31 cellular contexts compared by ENCODE assay signal in the genomic region with DNA sequence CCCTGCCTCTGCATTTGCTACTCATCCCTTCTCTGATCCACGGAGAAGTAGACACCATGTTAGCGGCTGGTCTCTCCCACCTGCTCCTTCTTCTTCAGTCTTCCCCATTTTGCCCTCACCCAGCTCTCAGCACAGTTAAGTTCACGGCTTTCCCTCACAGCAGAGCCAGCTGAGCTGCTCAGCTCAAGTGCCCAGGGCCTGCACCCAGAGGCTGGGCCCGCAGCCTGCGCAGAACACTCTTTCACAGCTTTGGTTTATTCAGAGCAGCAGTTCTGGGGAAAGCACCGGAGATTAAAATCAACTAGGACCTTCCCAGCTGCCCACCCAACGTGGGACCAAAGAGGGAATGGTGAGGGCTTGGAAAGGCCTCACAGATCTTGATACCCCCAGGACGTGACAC. TPM values are rescaled to one million over a fixed set of nuclear protein-coding genes. Genes with fewer than 3 reads are reported as not detected.
DNase-seq lines count a peak whose midpoint lies in the region; FAIRE-seq and TF ChIP-seq lines count a peak whose summit lies in the region.
"Had no signal": no experiment of that assay in that cellular context is flagged by ENCODE, and none has a peak within 500 bp of the region (broad histone marks: within the 10 kb centered on the region; RNA-seq: fewer than 3 reads in every experiment).

No MANE protein-coding gene starts in this region.

- H2BK120ac ChIP-seq in H1 (replicated peaks; ENCODE audit: low read depth, low read length) (no peak overlapping the region), trophoblast cell (ENCODE audit: insufficient read depth, low read length, poor library complexity) (no peak overlapping the region)

- H3K79me2 ChIP-seq in H1 (ENCODE audit: control insufficient read depth in 1 of 2, insufficient read depth in 2 of 2, low read length in 2 of 2) (no peaks in the 10 kb centered on the region), trophoblast cell (ENCODE audit: control insufficient read depth, insufficient read depth, low read length, poor library complexity) (no peaks in the 10 kb centered on the region)

- H2BK12ac ChIP-seq in H1 (ENCODE audit: low read depth, low read length), result no peak overlapping the region
- peak overlapping the region; percentile 72 for H2BK12ac ChIP-seq in trophoblast cell (ENCODE audit: low read length)

- H3K18ac ChIP-seq in H1 (ENCODE audit: extremely low read depth, low read length) (no peak overlapping the region), trophoblast cell (ENCODE audit: low read length) (no peak overlapping the region)

- H4K12ac ChIP-seq in trophoblast cell (ENCODE audit: low read depth, low read length), result no peak overlapping the region

- H4K91ac ChIP-seq in H1 (replicated peaks; ENCODE audit: insufficient read length, low read length) (no peak overlapping the region), trophoblast cell (ENCODE audit: low read depth, low read length) (peak overlapping the region; percentile 72)

- no TSS peak for BruUV-seq in MCF 10A (replicated peaks; lab: Mats Ljungman, UMichigan)

- H3K4me3 ChIP-seq in breast epithelium (no peak overlapping the region), H1 (ENCODE audit: extremely low read depth in 1 of 4, insufficient read depth in 2 of 4, low read depth in 3 of 4, low read length in 4 of 4) (no peak overlapping the region), trophoblast cell (ENCODE audit: low read depth, low read length) (no peak overlapping the region)
- H3K4me3 ChIP-seq: BLaER1, GM12878 had no signal

- H3K79me1 ChIP-seq in H1 (ENCODE audit: low read depth, low read length) (no peaks in the 10 kb centered on the region; the same call in 1 of the 2 replicates), trophoblast cell (ENCODE audit: low read length) (peaks cover 16% of the 10 kb centered on the region)

- intact Hi-C loops in MCF 10A (cut with micrococcal nuclease), result no loop called here
- intact Hi-C loops in breast epithelium (cut with DNase I; ENCODE audit: low total_unique reads), result loop anchor here (5.0 kb wide), 1 partner anchor 250 kb away; no protein-coding TSS in a partner anchor

- H4K20me1 ChIP-seq in H1 (replicated peaks in 1 of 2; ENCODE audit: control insufficient read depth in 1 of 2, insufficient read depth in 2 of 2, low read length in 2 of 2), result no peaks in the 10 kb centered on the region
- H4K20me1 ChIP-seq: BLaER1 had no signal

- no peak overlapping the region for H3K9ac ChIP-seq in H1 (replicated peaks in 1 of 4; ENCODE audit: extremely low read depth in 1 of 4, low read depth in 3 of 4, low read length in 3 of 4)
- H3K9ac ChIP-seq in trophoblast cell (ENCODE audit: low read length), result no peak overlapping the region
- H3K9ac ChIP-seq: BLaER1 had no signal

- TF ChIP-seq RAD21 in H1 (IDR thresholded peaks at IDR 0.05 in 1 of 2, conservative IDR thresholded peaks at IDR 0.05 in 1 of 2; ENCODE audit: low read depth in 2 of 2, low read length in 2 of 2), result no peak

- no peaks in the 10 kb centered on the region for H3K27me3 Mint-ChIP-seq in MCF 10A (ENCODE audit: insufficient read depth, unreplicated experiment)

- H3K4me1 ChIP-seq in breast epithelium, result no peaks in the 10 kb centered on the region
- no peaks in the 10 kb centered on the region for H3K4me1 ChIP-seq in H1 (replicated peaks in 1 of 4; ENCODE audit: control insufficient read depth in 3 of 4, insufficient read depth in 4 of 4, low read length in 3 of 4)
- H3K4me1 ChIP-seq in trophoblast cell (ENCODE audit: control insufficient read depth in 1 of 2, insufficient read depth in 2 of 2, low read length in 2 of 2), result peaks cover 0 to 5% of the 10 kb centered on the region in 2 experiments
- H3K4me1 ChIP-seq: BE2C had no signal

- H3K9me3 ChIP-seq in breast epithelium (no peaks in the 10 kb centered on the region), H1 (ENCODE audit: insufficient read depth in 2 of 2, low read depth in 1 of 2, low read length in 1 of 2) (no peaks in the 10 kb centered on the region), trophoblast cell (ENCODE audit: insufficient read depth, low read depth, low read length) (no peaks in the 10 kb centered on the region)
- H3K9me3 ChIP-seq: BE2C, BLaER1 had no signal

- no peak overlapping the region for H2BK15ac ChIP-seq in H1 (ENCODE audit: low read length)

- H3K4me2 ChIP-seq in H1 (ENCODE audit: insufficient read depth in 1 of 2, low read depth in 2 of 2, low read length in 2 of 2), result no peak overlapping the region
- H3K4me2 ChIP-seq in trophoblast cell (ENCODE audit: low read length), result no peak overlapping the region
- H3K4me2 ChIP-seq: BLaER1 had no signal

- H3K36me3 Mint-ChIP-seq in MCF 10A (ENCODE audit: insufficient read depth, unreplicated experiment), result no peaks in the 10 kb centered on the region
- H3K36me3 Mint-ChIP-seq: CD14-positive monocyte; CD4-positive, alpha-beta memory T cell; CD4-positive, CD25-positive, alpha-beta regulatory T cell had no signal

- H3K36me3 ChIP-seq in breast epithelium, result no peaks in the 10 kb centered on the region
- no peaks in the 10 kb centered on the region for H3K36me3 ChIP-seq in H1 (ENCODE audit: control insufficient read depth in 2 of 4, insufficient read depth in 4 of 4, low read length in 3 of 4)
- no peaks in the 10 kb centered on the region for H3K36me3 ChIP-seq in trophoblast cell (ENCODE audit: control insufficient read depth in 1 of 2, insufficient read depth in 2 of 2, low read length in 2 of 2)
- H3K36me3 ChIP-seq: BE2C, BLaER1 had no signal

- H3K27me3 ChIP-seq in breast epithelium (no peaks in the 10 kb centered on the region), H1 (replicated peaks in 1 of 4; ENCODE audit: control insufficient read depth in 3 of 4, extremely low read depth in 1 of 4, insufficient read depth in 3 of 4, low read length in 3 of 4) (no peaks in the 10 kb centered on the region; a peak in 1 of 7 replicates), trophoblast cell (ENCODE audit: insufficient read depth, low read length) (no peaks in the 10 kb centered on the region)
- H3K27me3 ChIP-seq: BE2C, BLaER1 had no signal

- no peak overlapping the region for H4K8ac ChIP-seq in H1 (ENCODE audit: extremely low read depth, insufficient read depth, low read length)
- H4K8ac ChIP-seq in trophoblast cell (ENCODE audit: low read depth, low read length), result no peak overlapping the region

- no peak overlapping the region for H3K4ac ChIP-seq in H1 (replicated peaks; ENCODE audit: insufficient read length, low read depth, low read length)
- H3K4ac ChIP-seq in trophoblast cell (ENCODE audit: low read depth, low read length), result no peak overlapping the region

- H2AFZ ChIP-seq in H1 (ENCODE audit: low read length) (no peak overlapping the region), trophoblast cell (ENCODE audit: insufficient read depth, low read length, poor library complexity) (no peak overlapping the region)

- H3K14ac ChIP-seq in H1 (ENCODE audit: insufficient read length) (no peak overlapping the region), trophoblast cell (ENCODE audit: low read length) (peak overlapping the region; percentile 10)

- TF ChIP-seq POLR2A in breast epithelium (IDR thresholded peaks at IDR 0.05) (no peak), H1 (IDR thresholded peaks at IDR 0.05; ENCODE audit: control extremely low read depth in 1 of 2, low read depth in 2 of 2, low read length in 2 of 2) (no peak)

- H2BK5ac ChIP-seq in H1 (ENCODE audit: low read depth, low read length) (no peak overlapping the region), trophoblast cell (ENCODE audit: low read depth, low read length, poor library complexity) (no peak overlapping the region)

- H3K56ac ChIP-seq in H1 (replicated peaks; ENCODE audit: insufficient read length, low read depth, low read length), result no peak overlapping the region

- TF ChIP-seq CTCF in MCF 10A (IDR thresholded peaks at IDR 0.05; ENCODE audit: unreplicated experiment), result no peak
- no peak for TF ChIP-seq CTCF in breast epithelium (IDR thresholded peaks at IDR 0.05)
- TF ChIP-seq CTCF in H1 (IDR thresholded peaks at IDR 0.05; ENCODE audit: control extremely low read depth in 1 of 3, insufficient read depth in 1 of 3, low read depth in 1 of 3, low read length in 3 of 3), result no peak
- no peak for TF ChIP-seq CTCF in RWPE1 (conservative IDR thresholded peaks at IDR 0.05; ENCODE audit: low read depth)

- FAIRE-seq in H1 (lab: Jason Lieb, UNC), result no peak
- FAIRE-seq: A204.1, GM12878, GM12892, GM18507 had no signal

- H3K9me3 Mint-ChIP-seq in MCF 10A (ENCODE audit: unreplicated experiment), result no peaks in the 10 kb centered on the region
- H3K9me3 Mint-ChIP-seq: CD4-positive, alpha-beta memory T cell; CD4-positive, CD25-positive, alpha-beta regulatory T cell; CD8-positive, alpha-beta memory T cell had no signal

- H4K5ac ChIP-seq in H1 (ENCODE audit: insufficient read length, low read depth, low read length), result no peak overlapping the region

- DNase-seq in MCF 10A (ENCODE audit: unreplicated experiment), result no peak
- DNase-seq in breast epithelium (ENCODE audit: low spot score in 2 of 2), result no peak
- DNase-seq in H1 (ENCODE audit: low read depth in 1 of 2, low spot score in 2 of 2), result no peak
- no peak for DNase-seq in trophoblast cell
- DNase-seq in RWPE1 (ENCODE audit: low spot score), result no peak
- no peak for DNase-seq in NCI-H510A treated with DMSO at 0.1 percent for 48 hours (lab: John Stamatoyannopoulos, UW)
- DNase-seq in NCI-H1930 (lab: John Stamatoyannopoulos, UW), result no peak
- DNase-seq: 8988T; ACHN; BE2C; C1 segment of cervical spinal cord; CD4-positive, alpha-beta memory T cell; CD4-positive, CD25-positive, alpha-beta regulatory T cell; CD8-positive, alpha-beta memory T cell; COR-L47; DMS 273 treated with DMSO at 0.1 percent for 48 hours; DMS53; DMS79; DND-41; EL; GDM1 had no signal

- H2BK20ac ChIP-seq in H1 (ENCODE audit: low read length), result 0 out of 2 replicates have a peak overlapping the region, but pooled peaks have one; percentile 21

- WGBS in H1 (ENCODE audit: extremely low coverage in 1 of 2, insufficient coverage in 1 of 2, insufficient read length in 1 of 2, insufficient replicate concordance in 2 of 2, low coverage in 1 of 2, low lambda C conversion rate in 2 of 2, missing lambda C conversion rate in 1 of 2), 2 experiments, result 91% methylated on average over 8 of the region's 8 CpGs; no CpG with 5 or more reads in 1 of the 2 experiments
- no CpG with 5 or more reads among the region's 8 CpGs for WGBS in trophoblast cell (ENCODE audit: extremely low coverage, insufficient coverage, insufficient read length)

- no peak overlapping the region for H2AK5ac ChIP-seq in H1 (ENCODE audit: low read depth, low read length)
- peak overlapping the region; percentile 74 for H2AK5ac ChIP-seq in trophoblast cell (ENCODE audit: low read length)

- no peak overlapping the region for H3K27ac ChIP-seq in breast epithelium
- no peak overlapping the region for H3K27ac ChIP-seq in H1 (ENCODE audit: low read depth, low read length)
- H3K27ac ChIP-seq in trophoblast cell (ENCODE audit: low read depth, low read length), result no peak overlapping the region
- no peak overlapping the region for H3K27ac ChIP-seq in RWPE1
- H3K27ac ChIP-seq: BLaER1 had no signal

- H3K27ac Mint-ChIP-seq in MCF 10A (ENCODE audit: low read depth, unreplicated experiment), result peak overlapping the region; percentile 29
- H3K27ac Mint-ChIP-seq: CD4-positive, alpha-beta memory T cell; CD4-positive, CD25-positive, alpha-beta regulatory T cell had no signal

- no peak for TF ChIP-seq EP300 in H1 (IDR thresholded peaks at IDR 0.05; ENCODE audit: borderline replicate concordance in 1 of 2, low read depth in 2 of 2, low read length in 2 of 2)

- no peak overlapping the region for H3K4me3 Mint-ChIP-seq in MCF 10A (ENCODE audit: unreplicated experiment)
- H3K4me3 Mint-ChIP-seq: CD14-positive monocyte; CD4-positive, alpha-beta memory T cell; CD4-positive, CD25-positive, alpha-beta regulatory T cell; CD8-positive, alpha-beta memory T cell had no signal

- no peaks in the 10 kb centered on the region for H3K23me2 ChIP-seq in H1 (ENCODE audit: low read depth, low read length)

- CTCF ChIA-PET in MCF 10A (lab: Yijun Ruan, JAX) (interaction anchor here (1.2 kb wide), 2 partner anchors 9 to 39 kb away, joined by 3 to 4 read pairs; no protein-coding TSS in a partner anchor), H1 (lab: Charles Lee; ENCODE audit: partially characterized antibody) (interaction anchor here (0.7 to 2.9 kb wide), 5 partner anchors 18 to 142 kb away, joined by 3 to 9 read pairs (median 3); no protein-coding TSS in a partner anchor), RWPE1 (lab: Yijun Ruan, JAX) (no interaction called here)

- POLR2A ChIA-PET in MCF 10A (lab: Yijun Ruan, JAX), result no interaction called here
- POLR2A ChIA-PET in H1 (lab: Charles Lee; ENCODE audit: partially characterized antibody), result interaction anchor here (1.0 to 1.4 kb wide), 2 partner anchors 8 to 13 kb away, joined by 3 read pairs; no protein-coding TSS in a partner anchor
- POLR2A ChIA-PET in RWPE1 (lab: Yijun Ruan, JAX; ENCODE audit: low non-redundant PET), result no interaction called here

- H3K23ac ChIP-seq in H1 (ENCODE audit: insufficient read length), result no peak overlapping the region
- no peak overlapping the region for H3K23ac ChIP-seq in trophoblast cell (ENCODE audit: low read length)

- peaks cover 8% of the 10 kb centered on the region for H3K4me1 Mint-ChIP-seq in MCF 10A (ENCODE audit: insufficient read depth, unreplicated experiment)
- H3K4me1 Mint-ChIP-seq: CD14-positive monocyte; CD4-positive, alpha-beta memory T cell; CD4-positive, CD25-positive, alpha-beta regulatory T cell had no signal

RNA-seq across cellular contexts. Expression of a gene that starts 38.3 kb away (rescaled TPM):
- 11.9 and 13.7 TPM in 2 replicates for total RNA-seq in MCF 10A (2022)
- 1 to 10 TPM; 1.3 to 6.3 (median 2.3) TPM for total RNA-seq in breast epithelium
- 8.1 and 9.8 TPM in 2 replicates for total RNA-seq in H1 (2021; fragmentation: NEBNext Ultra II Directional; extraction: Animal tissue kit (Norgen Biotek cat#: 25700))
- 5.7 and 7.7 TPM in 2 replicates for polyA plus RNA-seq in H1 (2011; rRNA removed)
- 8.6 TPM for polyA plus RNA-seq in H1 (2011; cell fraction: cytosol; rRNA removed)
- 9.3 TPM for polyA plus RNA-seq in H1 (2011; cell fraction: nucleus; rRNA removed)
- 7.5 to 8.3 TPM (median 8.1 TPM) in 4 replicates for polyA plus RNA-seq in H1 (2012, experiment 1 of 2)
- polyA plus RNA-seq in H1 (2012, experiment 2 of 2), result 8.6 TPM
- polyA plus RNA-seq in H1 (2013, experiment 1 of 2), result 5.7 TPM
- polyA plus RNA-seq in H1 (2013, experiment 2 of 2), result 5.4 TPM
- 4.1 and 5.1 TPM in 2 replicates for polyA minus RNA-seq in H1 (2011; rRNA and poly(A)+ RNA removed)
- 5.7 TPM for polyA minus RNA-seq in H1 (2011; cell fraction: cytosol; rRNA and poly(A)+ RNA removed)
- polyA minus RNA-seq in H1 (2011; cell fraction: nucleus; rRNA and poly(A)+ RNA removed), result 6.7 TPM
- 138 and 141 TPM in 2 replicates for polyA plus RNA-seq in trophoblast cell (2013)
- total RNA-seq: G401 had no signal

RNA-seq across cellular contexts. Expression of a gene that starts 41.9 kb away (rescaled TPM):
- total RNA-seq in MCF 10A (2022), result not detected in 2 replicates
- not detected for total RNA-seq in breast epithelium
- total RNA-seq in H1 (2021; fragmentation: NEBNext Ultra II Directional; extraction: Animal tissue kit (Norgen Biotek cat#: 25700)), result 0.13 and 0.29 TPM in 2 replicates
- 0.16 and 0.23 TPM in 2 replicates for polyA plus RNA-seq in H1 (2011; rRNA removed)
- 0.18 TPM for polyA plus RNA-seq in H1 (2011; cell fraction: cytosol; rRNA removed)
- 0.11 TPM for polyA plus RNA-seq in H1 (2011; cell fraction: nucleus; rRNA removed)
- polyA plus RNA-seq in H1 (2012, experiment 1 of 2), result 0.10 to 0.42 TPM (median 0.17 TPM) in 4 replicates
- polyA plus RNA-seq in H1 (2012, experiment 2 of 2), result 0.04 TPM
- polyA plus RNA-seq in H1 (2013, experiment 1 of 2), result 0.06 TPM
- polyA plus RNA-seq in H1 (2013, experiment 2 of 2), result 0.04 TPM
- 0.79 and 0.88 TPM in 2 replicates for polyA minus RNA-seq in H1 (2011; rRNA and poly(A)+ RNA removed)
- 0.37 TPM for polyA minus RNA-seq in H1 (2011; cell fraction: cytosol; rRNA and poly(A)+ RNA removed)
- polyA minus RNA-seq in H1 (2011; cell fraction: nucleus; rRNA and poly(A)+ RNA removed), result 0.60 TPM
- polyA plus RNA-seq in trophoblast cell (2013), result 0.07 and 0.22 TPM in 2 replicates
- total RNA-seq: A673; CD4-positive, alpha-beta memory T cell; CD4-positive, CD25-positive, alpha-beta regulatory T cell; CD8-positive, alpha-beta memory T cell; Daoy; G401 had no signal
- polyA plus RNA-seq: AG04450; CD14-positive monocyte; CD4-positive, alpha-beta memory T cell; CD4-positive, CD25-positive, alpha-beta regulatory T cell; CD8-positive, alpha-beta memory T cell had no signal

RNA-seq across cellular contexts. Expression of a gene that starts 53.4 kb away (rescaled TPM):
- total RNA-seq in MCF 10A (2022) (4.2 and 8.0 TPM in 2 replicates), breast epithelium (10 to 100 TPM; 10.7 to 14.8 (median 10.8) TPM)
- 0.57 and 0.78 TPM in 2 replicates for total RNA-seq in H1 (2021; fragmentation: NEBNext Ultra II Directional; extraction: Animal tissue kit (Norgen Biotek cat#: 25700))
- 0.27 and 0.39 TPM in 2 replicates for polyA plus RNA-seq in H1 (2011; rRNA removed)
- polyA plus RNA-seq in H1 (2011; cell fraction: cytosol; rRNA removed), result 0.56 TPM
- polyA plus RNA-seq in H1 (2011; cell fraction: nucleus; rRNA removed), result 0.43 TPM
- 0.42 to 0.69 TPM (median 0.55 TPM) in 4 replicates for polyA plus RNA-seq in H1 (2012, experiment 1 of 2)
- polyA plus RNA-seq in H1 (2012, experiment 2 of 2), result 0.08 TPM
- 0.28 TPM for polyA plus RNA-seq in H1 (2013, experiment 1 of 2)
- polyA plus RNA-seq in H1 (2013, experiment 2 of 2), result 0.29 TPM
- 0.63 and 0.73 TPM in 2 replicates for polyA minus RNA-seq in H1 (2011; rRNA and poly(A)+ RNA removed)
- polyA minus RNA-seq in H1 (2011; cell fraction: cytosol; rRNA and poly(A)+ RNA removed), result 0.51 TPM
- polyA minus RNA-seq in H1 (2011; cell fraction: nucleus; rRNA and poly(A)+ RNA removed), result 0.60 TPM
- 1.2 and 1.4 TPM in 2 replicates for polyA plus RNA-seq in trophoblast cell (2013)
- total RNA-seq: G401 had no signal
